In genomic region chr1:221779771-221780170, GRCh38 we compare ENCODE assay signal across 25 cellular contexts. TPM values are rescaled to one million over a fixed set of nuclear protein-coding genes. Genes with fewer than 3 reads are reported as not detected.
A peak's percentile ranks its signal among the peaks of the same experiment; 100 is the strongest.
DNase-seq lines count a peak whose midpoint lies in the region; ATAC-seq and TF ChIP-seq lines count a peak whose summit lies in the region.
"Had no signal": no experiment of that assay in that cellular context is flagged by ENCODE, and none has a peak within 500 bp of the region (broad histone marks: within the 10 kb centered on the region; RNA-seq: fewer than 3 reads in every experiment).

No MANE protein-coding gene starts in this region.

- no peak overlapping the region for H3K9ac ChIP-seq in PC-3 (ENCODE audit: low read length)

- H3K4me2 ChIP-seq in PC-3 (ENCODE audit: low read length) = no peak overlapping the region

- no peak overlapping the region for H2AFZ ChIP-seq in PC-3 (ENCODE audit: low read length)

- TF ChIP-seq CTCF in PC-3 (conservative IDR thresholded peaks at IDR 0.05; ENCODE audit: low read depth, low read length) = no peak

- BruUV-seq in PC-3 (replicated peaks; lab: Mats Ljungman, UMichigan) = no TSS peak

- ATAC-seq in PC-3 (no peak), left ventricle myocardium superior (no peak), GM21529 (IDR thresholded peaks at IDR 0.05; ENCODE audit: unreplicated experiment) (no peak)
- no peak for ATAC-seq in central memory CD8-positive, alpha-beta T cell (replicated peaks; ENCODE audit: extremely low read depth, poor library complexity, severe bottlenecking)
- no peak for ATAC-seq in stimulated activated naive B cell treated with anti-CD40 and anti-IgM and Interleukin-4, amounts not matched to agents 10 μg/mL and 1 μg/mL and 100 μg/mL, for 72 hours (replicated peaks)
- ATAC-seq: left colon, pancreas, right cardiac atrium, WTC11 had no signal

- H3K9me2 ChIP-seq in PC-3 (replicated peaks; ENCODE audit: low read length) = no peaks in the 10 kb centered on the region

- peak overlapping the region; percentile 95 for H3K27ac Mint-ChIP-seq in activated naive CD4-positive, alpha-beta T cell treated with anti-CD3 and anti-CD28 coated beads, Interleukin-2, amount 10 ng/mL, durations not matched to agents 7 days and 5 days
- H3K27ac Mint-ChIP-seq in central memory CD8-positive, alpha-beta T cell (ENCODE audit: low read depth) = peak overlapping the region; percentile 82
- peak overlapping the region; percentile 67 for H3K27ac Mint-ChIP-seq in stimulated activated naive B cell treated with anti-CD40 and anti-IgM and Interleukin-4, amounts not matched to agents 10 μg/mL and 1 μg/mL and 100 μg/mL, for 72 hours
- H3K27ac Mint-ChIP-seq: H9, type B pancreatic cell, WTC11 had no signal

- H3K36me3 Mint-ChIP-seq in activated naive CD4-positive, alpha-beta T cell treated with anti-CD3 and anti-CD28 coated beads, Interleukin-2, amount 10 ng/mL, durations not matched to agents 7 days and 5 days = peaks cover 3% of the 10 kb centered on the region
- peaks cover 4% of the 10 kb centered on the region for H3K36me3 Mint-ChIP-seq in central memory CD8-positive, alpha-beta T cell (ENCODE audit: insufficient read depth)
- peaks cover 0 to 4% of the 10 kb centered on the region in 2 donors for H3K36me3 Mint-ChIP-seq in stimulated activated naive B cell treated with anti-CD40 and anti-IgM and Interleukin-4, amounts not matched to agents 10 μg/mL and 1 μg/mL and 100 μg/mL, for 72 hours
- H3K36me3 Mint-ChIP-seq: type B pancreatic cell, WTC11 had no signal

- H3K79me2 ChIP-seq in PC-3 (ENCODE audit: low read length) = no peaks in the 10 kb centered on the region

- DNase-seq in activated naive CD4-positive, alpha-beta T cell treated with anti-CD3 and anti-CD28 coated beads, Interleukin-2, amount 10 ng/mL, durations not matched to agents 7 days and 5 days = no peak
- DNase-seq in activated naive CD4-positive, alpha-beta T cell (lab: John Stamatoyannopoulos, UW) = no peak
- DNase-seq in PC-3 = peak; percentile 11
- DNase-seq in central memory CD8-positive, alpha-beta T cell (ENCODE audit: low spot score in 2 of 2) = no peak
- no peak for DNase-seq in stimulated activated naive B cell treated with anti-CD40 and anti-IgM and Interleukin-4, amounts not matched to agents 10 μg/mL and 1 μg/mL and 100 μg/mL, for 72 hours
- no peak for DNase-seq in left ventricle myocardium superior
- DNase-seq in foreskin melanocyte = no peak
- DNase-seq: GDM1; H9; head of caudate nucleus; left colon; mesendoderm; NCI-H1436; NCI-H2171; NCI-H524 treated with DMSO at 0.1 percent for 48 hours; pancreas; RPMI8226; stimulated activated CD4-positive, alpha-beta T cell treated with anti-CD3 and anti-CD28 coated beads, Interleukin-4, amount 100 ng/mL, for 24 hours; stomach had no signal

- H3K4me3 Mint-ChIP-seq in activated naive CD4-positive, alpha-beta T cell treated with anti-CD3 and anti-CD28 coated beads, Interleukin-2, amount 10 ng/mL, durations not matched to agents 7 days and 5 days = no peak overlapping the region
- H3K4me3 Mint-ChIP-seq in central memory CD8-positive, alpha-beta T cell = no peak overlapping the region
- no peak overlapping the region for H3K4me3 Mint-ChIP-seq in stimulated activated naive B cell treated with anti-CD40 and anti-IgM and Interleukin-4, amounts not matched to agents 10 μg/mL and 1 μg/mL and 100 μg/mL, for 72 hours
- H3K4me3 Mint-ChIP-seq: H9, type B pancreatic cell, WTC11 had no signal

- H3K27me3 ChIP-seq in PC-3 (ENCODE audit: low read length) = no peaks in the 10 kb centered on the region
- H3K27me3 ChIP-seq: pancreas, stomach had no signal

- no peak overlapping the region for H3K4me3 ChIP-seq in PC-3 (ENCODE audit: low read length)
- H3K4me3 ChIP-seq: pancreas, stomach had no signal

- H3K4me1 Mint-ChIP-seq in activated naive CD4-positive, alpha-beta T cell treated with anti-CD3 and anti-CD28 coated beads, Interleukin-2, amount 10 ng/mL, durations not matched to agents 7 days and 5 days = peaks cover 98% of the 10 kb centered on the region
- peaks cover 73% of the 10 kb centered on the region for H3K4me1 Mint-ChIP-seq in central memory CD8-positive, alpha-beta T cell
- peaks cover 68 to 89% of the 10 kb centered on the region in 2 donors for H3K4me1 Mint-ChIP-seq in stimulated activated naive B cell treated with anti-CD40 and anti-IgM and Interleukin-4, amounts not matched to agents 10 μg/mL and 1 μg/mL and 100 μg/mL, for 72 hours

- H3K27me3 Mint-ChIP-seq in activated naive CD4-positive, alpha-beta T cell treated with anti-CD3 and anti-CD28 coated beads, Interleukin-2, amount 10 ng/mL, durations not matched to agents 7 days and 5 days = no peaks in the 10 kb centered on the region
- H3K27me3 Mint-ChIP-seq in central memory CD8-positive, alpha-beta T cell = no peaks in the 10 kb centered on the region
- no peaks in the 10 kb centered on the region for H3K27me3 Mint-ChIP-seq in stimulated activated naive B cell treated with anti-CD40 and anti-IgM and Interleukin-4, amounts not matched to agents 10 μg/mL and 1 μg/mL and 100 μg/mL, for 72 hours

- H3K9me3 Mint-ChIP-seq in activated naive CD4-positive, alpha-beta T cell treated with anti-CD3 and anti-CD28 coated beads, Interleukin-2, amount 10 ng/mL, durations not matched to agents 7 days and 5 days = peaks cover 4% of the 10 kb centered on the region
- H3K9me3 Mint-ChIP-seq in central memory CD8-positive, alpha-beta T cell = no peaks in the 10 kb centered on the region
- H3K9me3 Mint-ChIP-seq in stimulated activated naive B cell treated with anti-CD40 and anti-IgM and Interleukin-4, amounts not matched to agents 10 μg/mL and 1 μg/mL and 100 μg/mL, for 72 hours = no peaks in the 10 kb centered on the region
- H3K9me3 Mint-ChIP-seq: H9, type B pancreatic cell, WTC11 had no signal

- CTCF ChIA-PET in activated naive CD4-positive, alpha-beta T cell treated with anti-CD3 and anti-CD28 coated beads, Interleukin-2, amount 10 ng/mL, durations not matched to agents 7 days and 5 days (lab: Charles Lee) = interaction anchor here (1.0 to 2.6 kb wide), 4 partner anchors 10 to 38 kb away, joined by 3 to 9 read pairs (median 3); partner anchors contain the start of gene DUSP10
- CTCF ChIA-PET in PC-3 (lab: Charles Lee) = no interaction called here

- no peaks in the 10 kb centered on the region for H3K36me3 ChIP-seq in PC-3 (ENCODE audit: low read depth, low read length)
- H3K36me3 ChIP-seq: pancreas, stomach had no signal

- no peaks in the 10 kb centered on the region for H3F3A ChIP-seq in PC-3 (ENCODE audit: low read length, unreplicated experiment)

- intact Hi-C loops in PC-3 (cut with micrococcal nuclease) = no loop called here
- intact Hi-C loops in left ventricle myocardium superior (cut with micrococcal nuclease) = no loop called here

- H3K4me1 ChIP-seq in PC-3 (ENCODE audit: insufficient read depth, low read length) = no peaks in the 10 kb centered on the region
- H3K4me1 ChIP-seq: pancreas, stomach had no signal

- H3K9me3 ChIP-seq in PC-3 (ENCODE audit: low read length) = no peaks in the 10 kb centered on the region
- H3K9me3 ChIP-seq: pancreas, stomach had no signal

- no peak overlapping the region for H3K27ac ChIP-seq in PC-3 (ENCODE audit: low read length)
- H3K27ac ChIP-seq: C4-2B, HL-60, pancreas, stomach had no signal

- H4K20me1 ChIP-seq in PC-3 (ENCODE audit: low read length) = no peaks in the 10 kb centered on the region

- POLR2A ChIA-PET in PC-3 (lab: Charles Lee; ENCODE audit: unreplicated experiment) = no interaction called here

RNA-seq across cellular contexts. Expression of gene DUSP10, which starts 37.9 kb away (rescaled TPM):
- total RNA-seq in PC-3 (2014; rRNA removed) (5.1 and 6.2 TPM in 2 replicates), left ventricle myocardium superior (3.5 TPM)
